1 cellular context compared by ENCODE assay signal in genomic region chr19:14114854-14115253, GRCh38.
TF ChIP-seq lines count a peak whose summit lies in the region.

No MANE protein-coding gene starts in this region.

TF ChIP-seq in HCT116, 20 proteins besides CTCF, POLR2A, EP300 and RAD21 (continued from another document):
- TF ChIP-seq ZBTB33 (IDR thresholded peaks at IDR 0.05; ENCODE audit: extremely low read depth, insufficient replicate concordance, low read length) (no peak), JUND (IDR thresholded peaks at IDR 0.05) (no peak), MAX (IDR thresholded peaks at IDR 0.05) (no peak), FOSL1 (IDR thresholded peaks at IDR 0.05; ENCODE audit: low read depth) (no peak)
TF ChIP-seq in HCT116: peak in this region for 0.
